ENCODE assay signal across 36 cellular contexts in the genomic region with DNA sequence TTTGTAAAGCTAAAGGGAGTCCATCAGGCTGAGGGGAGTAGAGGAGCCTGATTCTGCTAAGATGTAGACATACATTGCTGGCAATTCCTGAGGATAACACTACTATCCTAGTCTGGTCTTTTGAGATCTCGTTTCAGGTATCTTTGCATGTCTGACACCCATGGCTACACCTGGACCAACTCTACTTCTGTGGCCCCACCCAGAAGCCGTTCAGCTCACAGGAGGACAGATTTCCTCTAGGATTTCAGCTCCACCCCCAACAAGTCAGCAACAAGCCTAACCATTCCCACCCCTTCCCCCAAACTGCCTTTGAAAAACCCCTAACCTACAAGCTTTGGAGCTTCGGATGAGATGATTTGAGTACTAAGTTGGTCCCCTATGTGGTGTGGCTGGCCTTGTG.
"Had no signal": no experiment of that assay in that cellular context is flagged by ENCODE, and none has a peak within 500 bp of the region (broad histone marks: within the 10 kb centered on the region; RNA-seq: fewer than 3 reads in every experiment).

No MANE protein-coding gene starts in this region.

- H3K27ac Mint-ChIP-seq: activated CD4-positive, alpha-beta memory T cell treated with anti-CD3 and anti-CD28 coated beads, Interleukin-2, amount 10 ng/mL, durations not matched to agents 7 days and 5 days; activated CD4-positive, alpha-beta T cell treated with anti-CD3 and anti-CD28 coated beads for 36 hours; activated CD4-positive, alpha-beta T cell treated with anti-CD3 and anti-CD28 coated beads, Interleukin-2, amount 10 ng/mL, durations not matched to agents 7 days and 5 days; activated CD8-positive, alpha-beta memory T cell treated with anti-CD3 and anti-CD28 coated beads, Interleukin-2, amount 10 ng/mL, durations not matched to agents 7 days and 5 days; activated CD8-positive, alpha-beta T cell treated with anti-CD3 and anti-CD28 coated beads, Interleukin-2, amount 10 ng/mL, durations not matched to agents 7 days and 5 days; activated naive CD4-positive, alpha-beta T cell treated with anti-CD3 and anti-CD28 coated beads, Interleukin-2, amount 10 ng/mL, durations not matched to agents 7 days and 5 days; activated naive CD4-positive, alpha-beta T cell treated with anti-CD3 and anti-CD28 coated beads, Interleukin-2, amount 50 U/mL, for 24 hours; activated naive CD8-positive, alpha-beta T cell; activated naive CD8-positive, alpha-beta T cell treated with anti-CD3 and anti-CD28 coated beads, Interleukin-2, amount 10 ng/mL, durations not matched to agents 7 days and 5 days; activated naive CD8-positive, alpha-beta T cell treated with anti-CD3 and anti-CD28 coated beads, Interleukin-2, amount 50 U/mL, for 24 hours; activated T-cell treated with anti-CD3 and anti-CD28 coated beads, Interleukin-2, amount 50 U/mL, for 24 hours; activated T-helper 2 cell treated with anti-CD3 and anti-CD28 coated beads, Interferon-gamma antibody, Interleukin-2, Interleukin-4, amounts not matched to agents 10 μg/mL and 5 μg/mL and 100 μg/mL, durations not matched to agents 14 hours and 24 hours and 36 hours; T-helper 1 cell treated with Interleukin-12 subunit alpha and Interleukin-12 subunit beta and Interleukin-4 antibody, amounts not matched to agents 30 μg/mL and 1 μg/mL, for 36 hours; T-helper 2 cell treated with Interferon-gamma antibody and Interleukin-4, amounts not matched to agents 5 μg/mL and 100 μg/mL, for 36 hours had no signal

- H3K36me3 ChIP-seq: brain microvascular endothelial cell, breast epithelium had no signal

- H3K36me3 Mint-ChIP-seq: activated CD8-positive, alpha-beta memory T cell treated with anti-CD3 and anti-CD28 coated beads, Interleukin-2, amount 10 ng/mL, durations not matched to agents 7 days and 5 days; activated naive CD4-positive, alpha-beta T cell treated with anti-CD3 and anti-CD28 coated beads, Interleukin-2, amount 10 ng/mL, durations not matched to agents 7 days and 5 days; activated naive CD4-positive, alpha-beta T cell treated with anti-CD3 and anti-CD28 coated beads, Interleukin-2, amount 50 U/mL, for 24 hours; activated naive CD8-positive, alpha-beta T cell; activated naive CD8-positive, alpha-beta T cell treated with anti-CD3 and anti-CD28 coated beads, Interleukin-2, amount 10 ng/mL, durations not matched to agents 7 days and 5 days had no signal

- H3K9me3 Mint-ChIP-seq: activated CD4-positive, alpha-beta memory T cell treated with anti-CD3 and anti-CD28 coated beads, Interleukin-2, amount 10 ng/mL, durations not matched to agents 7 days and 5 days; activated CD4-positive, alpha-beta T cell treated with anti-CD3 and anti-CD28 coated beads, Interleukin-2, amount 10 ng/mL, durations not matched to agents 7 days and 5 days; activated naive CD4-positive, alpha-beta T cell treated with anti-CD3 and anti-CD28 coated beads, Interleukin-2, amount 50 U/mL, for 24 hours; activated naive CD8-positive, alpha-beta T cell treated with anti-CD3 and anti-CD28 coated beads, Interleukin-2, amount 10 ng/mL, durations not matched to agents 7 days and 5 days; activated naive CD8-positive, alpha-beta T cell treated with anti-CD3 and anti-CD28 coated beads, Interleukin-2, amount 50 U/mL, for 24 hours; T-helper 1 cell treated with Interleukin-12 subunit alpha and Interleukin-12 subunit beta and Interleukin-4 antibody, amounts not matched to agents 30 μg/mL and 1 μg/mL, for 36 hours; T-helper 2 cell treated with Interferon-gamma antibody and Interleukin-4, amounts not matched to agents 5 μg/mL and 100 μg/mL, for 36 hours had no signal

- H3K4me3 Mint-ChIP-seq: activated CD4-positive, alpha-beta memory T cell treated with anti-CD3 and anti-CD28 coated beads, Interleukin-2, amount 10 ng/mL, durations not matched to agents 7 days and 5 days; activated CD4-positive, alpha-beta T cell treated with anti-CD3 and anti-CD28 coated beads for 36 hours; activated CD4-positive, alpha-beta T cell treated with anti-CD3 and anti-CD28 coated beads, Interleukin-2, amount 10 ng/mL, durations not matched to agents 7 days and 5 days; activated CD8-positive, alpha-beta memory T cell treated with anti-CD3 and anti-CD28 coated beads, Interleukin-2, amount 10 ng/mL, durations not matched to agents 7 days and 5 days; activated CD8-positive, alpha-beta T cell treated with anti-CD3 and anti-CD28 coated beads, Interleukin-2, amount 10 ng/mL, durations not matched to agents 7 days and 5 days; activated naive CD4-positive, alpha-beta T cell treated with anti-CD3 and anti-CD28 coated beads, Interleukin-2, amount 10 ng/mL, durations not matched to agents 7 days and 5 days; activated naive CD4-positive, alpha-beta T cell treated with anti-CD3 and anti-CD28 coated beads, Interleukin-2, amount 50 U/mL, for 24 hours; activated naive CD8-positive, alpha-beta T cell; activated naive CD8-positive, alpha-beta T cell treated with anti-CD3 and anti-CD28 coated beads, Interleukin-2, amount 10 ng/mL, durations not matched to agents 7 days and 5 days; activated naive CD8-positive, alpha-beta T cell treated with anti-CD3 and anti-CD28 coated beads, Interleukin-2, amount 50 U/mL, for 24 hours; activated T-cell treated with anti-CD3 and anti-CD28 coated beads, Interleukin-2, amount 50 U/mL, for 24 hours; T-helper 1 cell treated with Interleukin-12 subunit alpha and Interleukin-12 subunit beta and Interleukin-4 antibody, amounts not matched to agents 30 μg/mL and 1 μg/mL, for 36 hours; T-helper 2 cell treated with Interferon-gamma antibody and Interleukin-4, amounts not matched to agents 5 μg/mL and 100 μg/mL, for 36 hours had no signal

- ATAC-seq: activated CD4-positive, alpha-beta T cell treated with anti-CD3 and anti-CD28 coated beads for 36 hours; activated CD4-positive, CD25-positive, alpha-beta regulatory T cell treated with anti-CD3 and anti-CD28 coated beads, Interleukin-2, amount 50 U/mL, for 24 hours; activated CD8-positive, alpha-beta memory T cell treated with anti-CD3 and anti-CD28 coated beads, Interleukin-2, amount 10 ng/mL, durations not matched to agents 7 days and 5 days; activated CD8-positive, alpha-beta T cell treated with anti-CD3 and anti-CD28 coated beads, Interleukin-2, amount 10 ng/mL, durations not matched to agents 7 days and 5 days; activated naive CD8-positive, alpha-beta T cell treated with anti-CD3 and anti-CD28 coated beads, Interleukin-2, amount 50 U/mL, for 24 hours; body of pancreas had no signal

- H3K4me3 ChIP-seq: body of pancreas, breast epithelium had no signal

- H3K27ac ChIP-seq: body of pancreas, brain microvascular endothelial cell, breast epithelium, VCaP had no signal

- H3K27me3 ChIP-seq: body of pancreas, brain microvascular endothelial cell had no signal

- FAIRE-seq: TTC549 had no signal

- DNase-seq: activated CD4-positive, alpha-beta memory T cell treated with anti-CD3 and anti-CD28 coated beads, Interleukin-2, amount 10 ng/mL, durations not matched to agents 7 days and 5 days; activated CD4-positive, alpha-beta T cell treated with anti-CD3 and anti-CD28 coated beads for 1 hour; activated CD4-positive, alpha-beta T cell treated with anti-CD3 and anti-CD28 coated beads for 36 hours; activated CD4-positive, alpha-beta T cell treated with anti-CD3 and anti-CD28 coated beads for 48 hours; activated CD4-positive, alpha-beta T cell treated with anti-CD3 and anti-CD28 coated beads, Interleukin-2, amount 10 ng/mL, durations not matched to agents 7 days and 5 days; activated CD4-positive, alpha-beta T cell treated with anti-CD3 and anti-CD28 coated beads, Interleukin-2, amount 50 U/mL, for 48 hours; activated CD4-positive, CD25-positive, alpha-beta regulatory T cell; activated CD8-positive, alpha-beta memory T cell treated with anti-CD3 and anti-CD28 coated beads for 24 hours; activated CD8-positive, alpha-beta memory T cell treated with anti-CD3 and anti-CD28 coated beads, Interleukin-2, amount 10 ng/mL, durations not matched to agents 7 days and 5 days; activated CD8-positive, alpha-beta memory T cell treated with anti-CD3 and anti-CD28 coated beads, Interleukin-2, amount 50 U/mL, for 48 hours; activated CD8-positive, alpha-beta T cell treated with anti-CD3 and anti-CD28 coated beads, Interleukin-2, amount 10 ng/mL, durations not matched to agents 7 days and 5 days; activated effector memory CD4-positive, alpha-beta T cell treated with Interleukin-2 at 50 U/mL for 16 hours; activated gamma-delta T cell; activated naive CD4-positive, alpha-beta T cell treated with anti-CD3 and anti-CD28 coated beads, Interleukin-2, amount 10 ng/mL, durations not matched to agents 7 days and 5 days; activated naive CD4-positive, alpha-beta T cell treated with Interleukin-2 at 50 U/mL for 16 hours; activated naive CD8-positive, alpha-beta T cell treated with anti-CD3 and anti-CD28 coated beads, Interleukin-2, amount 10 ng/mL, durations not matched to agents 7 days and 5 days; activated naive CD8-positive, alpha-beta T cell treated with anti-CD3 and anti-CD28 coated beads, Interleukin-2, amount 50 U/mL, for 24 hours; activated T-cell treated with anti-CD3 and anti-CD28 coated beads, Interleukin-2, amount 50 U/mL, for 24 hours; activated T-cell treated with anti-CD3 and anti-CD28 coated beads, Interleukin-2, amount 50 U/mL, for 48 hours; amygdala; aorta; body of pancreas; brain microvascular endothelial cell; central memory CD4-positive, alpha-beta T cell; T-helper 1 cell; T-helper 2 cell; T-helper 9 cell had no signal

- H3K4me1 Mint-ChIP-seq: activated CD4-positive, alpha-beta memory T cell treated with anti-CD3 and anti-CD28 coated beads, Interleukin-2, amount 10 ng/mL, durations not matched to agents 7 days and 5 days; activated CD4-positive, alpha-beta T cell treated with anti-CD3 and anti-CD28 coated beads for 36 hours; activated CD4-positive, alpha-beta T cell treated with anti-CD3 and anti-CD28 coated beads, Interleukin-2, amount 10 ng/mL, durations not matched to agents 7 days and 5 days; activated CD8-positive, alpha-beta memory T cell treated with anti-CD3 and anti-CD28 coated beads, Interleukin-2, amount 10 ng/mL, durations not matched to agents 7 days and 5 days; activated naive CD4-positive, alpha-beta T cell treated with anti-CD3 and anti-CD28 coated beads, Interleukin-2, amount 10 ng/mL, durations not matched to agents 7 days and 5 days; activated naive CD4-positive, alpha-beta T cell treated with anti-CD3 and anti-CD28 coated beads, Interleukin-2, amount 50 U/mL, for 24 hours; activated naive CD8-positive, alpha-beta T cell treated with anti-CD3 and anti-CD28 coated beads, Interleukin-2, amount 10 ng/mL, durations not matched to agents 7 days and 5 days; activated naive CD8-positive, alpha-beta T cell treated with anti-CD3 and anti-CD28 coated beads, Interleukin-2, amount 50 U/mL, for 24 hours had no signal

- H3K4me1 ChIP-seq: body of pancreas, breast epithelium had no signal

- H3K27me3 Mint-ChIP-seq: activated CD4-positive, alpha-beta memory T cell treated with anti-CD3 and anti-CD28 coated beads, Interleukin-2, amount 10 ng/mL, durations not matched to agents 7 days and 5 days; activated CD4-positive, alpha-beta T cell treated with anti-CD3 and anti-CD28 coated beads for 36 hours; activated CD4-positive, alpha-beta T cell treated with anti-CD3 and anti-CD28 coated beads, Interleukin-2, amount 10 ng/mL, durations not matched to agents 7 days and 5 days; activated CD8-positive, alpha-beta memory T cell treated with anti-CD3 and anti-CD28 coated beads, Interleukin-2, amount 10 ng/mL, durations not matched to agents 7 days and 5 days; activated naive CD4-positive, alpha-beta T cell treated with anti-CD3 and anti-CD28 coated beads, Interleukin-2, amount 10 ng/mL, durations not matched to agents 7 days and 5 days; activated naive CD4-positive, alpha-beta T cell treated with anti-CD3 and anti-CD28 coated beads, Interleukin-2, amount 50 U/mL, for 24 hours; activated naive CD8-positive, alpha-beta T cell; activated naive CD8-positive, alpha-beta T cell treated with anti-CD3 and anti-CD28 coated beads, Interleukin-2, amount 10 ng/mL, durations not matched to agents 7 days and 5 days; activated naive CD8-positive, alpha-beta T cell treated with anti-CD3 and anti-CD28 coated beads, Interleukin-2, amount 50 U/mL, for 24 hours; activated T-cell treated with anti-CD3 and anti-CD28 coated beads, Interleukin-2, amount 50 U/mL, for 24 hours had no signal

- H3K9me3 ChIP-seq: body of pancreas, breast epithelium had no signal
